In the genomic region with DNA sequence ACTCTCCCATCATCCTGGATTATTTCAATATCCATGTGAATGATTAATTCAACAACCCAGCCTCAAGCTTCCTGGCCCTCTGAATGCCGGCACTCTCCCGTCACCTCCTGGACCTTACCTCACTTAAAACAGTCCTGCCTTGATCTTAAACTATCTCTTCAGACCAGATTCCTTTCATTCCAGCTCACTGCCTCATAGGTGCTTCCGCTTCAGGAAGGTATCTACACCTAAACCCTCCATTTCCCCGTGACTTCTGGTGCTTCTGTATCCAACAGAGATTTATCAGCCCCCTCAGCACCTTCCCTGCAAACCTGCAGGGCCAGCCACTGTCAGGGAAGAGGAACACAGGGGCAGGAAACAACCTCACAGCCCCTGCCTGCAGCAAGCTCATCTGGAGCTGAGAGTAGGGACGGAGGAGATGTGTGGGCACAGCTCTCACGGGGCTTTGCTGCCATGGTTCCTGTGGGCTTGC, we compare ENCODE assay signal across 13 cellular contexts.
DNase-seq lines count a peak whose midpoint lies in the region; ATAC-seq lines count a peak whose summit lies in the region.
"Had no signal": no experiment of that assay in that cellular context is flagged by ENCODE, and none has a peak within 500 bp of the region (broad histone marks: within the 10 kb centered on the region; RNA-seq: fewer than 3 reads in every experiment).

No MANE protein-coding gene starts in this region.

- 42% methylated on average over 6 of the region's 6 CpGs for WGBS in mesenchymal stem cell

- H2BK15ac ChIP-seq in mesenchymal stem cell (ENCODE audit: low read depth, poor library complexity, severe bottlenecking), result no peak overlapping the region

- H2AFZ ChIP-seq in mesenchymal stem cell (ENCODE audit: low read depth, low read length), result no peak overlapping the region

- H3K36me3 ChIP-seq in mesenchymal stem cell (ENCODE audit: control insufficient read depth in 1 of 2, insufficient read depth in 2 of 2, low read depth in 1 of 2, low read length in 2 of 2), result no peaks in the 10 kb centered on the region
- H3K36me3 ChIP-seq: ovary had no signal

- ATAC-seq in HG02938 (IDR thresholded peaks at IDR 0.05; ENCODE audit: unreplicated experiment), result no peak

- H3K18ac ChIP-seq in mesenchymal stem cell (ENCODE audit: low read depth in 1 of 2, low read length in 2 of 2), result peak overlapping the region in 1 of 2 experiments; percentile 4

- peaks cover 0 to 19% of the 10 kb centered on the region in 2 experiments for H3K27me3 ChIP-seq in mesenchymal stem cell (ENCODE audit: control insufficient read depth in 1 of 2, insufficient read depth in 1 of 2, low read length in 2 of 2)
- H3K27me3 ChIP-seq: ovary had no signal

- peak overlapping the region; percentile 52 for H4K91ac ChIP-seq in mesenchymal stem cell (ENCODE audit: low read length)

- H3K4me3 ChIP-seq in mesenchymal stem cell (ENCODE audit: insufficient read depth in 1 of 2, low read depth in 1 of 2, low read length in 2 of 2), result no peak overlapping the region
- H3K4me3 ChIP-seq: ovary had no signal

- peak overlapping the region; percentile 65 for H4K8ac ChIP-seq in mesenchymal stem cell (ENCODE audit: low read length)

- H3K23ac ChIP-seq in mesenchymal stem cell (ENCODE audit: low read length in 2 of 2), result no peak overlapping the region

- H3K4me1 ChIP-seq in mesenchymal stem cell (ENCODE audit: control insufficient read depth, insufficient read depth, low read depth, low read length), result peaks cover 29% of the 10 kb centered on the region

- peak; percentile 70 for DNase-seq in Caki2 (ENCODE audit: low read depth)
- peak; percentile 85 for DNase-seq in NCI-H226
- DNase-seq in epithelial cell of prostate (ENCODE audit: low read depth, low spot score), result no peak
- no peak for DNase-seq in mesenchymal stem cell
- DNase-seq in RKO (ENCODE audit: low spot score), result no peak
- no peak for DNase-seq in NCI-H748 treated with DMSO at 0.1 percent for 48 hours (lab: John Stamatoyannopoulos, UW)
- DNase-seq in hypothalamus (lab: John Stamatoyannopoulos, UW), result no peak
- DNase-seq: activated naive CD4-positive, alpha-beta T cell treated with anti-CD3 and anti-CD28 coated beads for 36 hours; NCI-H2081 treated with DMSO at 0.1 percent for 48 hours; NK-92 treated with Interleukin-12 subunit alpha and Interleukin-12 subunit beta, amount 100 ng/mL, for 24 hours; ovary; stimulated activated CD4-positive, alpha-beta T cell treated with anti-CD3 and anti-CD28 coated beads, Interleukin-12 subunit alpha, Interleukin-12 subunit beta, amount 100 ng/mL, for 4 hours had no signal

- H3K14ac ChIP-seq in mesenchymal stem cell (ENCODE audit: low read length in 2 of 2), result peak overlapping the region in 1 of 2 experiments; percentile 5

- no peak overlapping the region for H2AK5ac ChIP-seq in mesenchymal stem cell (ENCODE audit: low read length, severe bottlenecking)

- peak overlapping the region; percentile 87 for H2BK5ac ChIP-seq in mesenchymal stem cell (ENCODE audit: low read depth, low read length, poor library complexity, severe bottlenecking)

- no peaks in the 10 kb centered on the region for H3K9me3 ChIP-seq in mesenchymal stem cell (ENCODE audit: control insufficient read depth, low read length)
- H3K9me3 ChIP-seq: ovary had no signal

- no peaks in the 10 kb centered on the region for H3K79me1 ChIP-seq in mesenchymal stem cell (replicated peaks; ENCODE audit: low read length, poor library complexity, severe bottlenecking)

- H2BK120ac ChIP-seq in mesenchymal stem cell (ENCODE audit: low read depth, low read length), result peak overlapping the region; percentile 1

- H3K9ac ChIP-seq in mesenchymal stem cell (ENCODE audit: low read length), result no peak overlapping the region

- peak overlapping the region in 1 of 2 experiments; percentile 5 for H3K4ac ChIP-seq in mesenchymal stem cell (ENCODE audit: low read depth in 1 of 2, low read length in 2 of 2)

- in situ Hi-C loops in Caki2 (cut with HindIII; ENCODE audit: low pct_unique_long_range_greater_than_20kb, low sequenced_read_pairs), result no loop called here

- H2BK12ac ChIP-seq in mesenchymal stem cell (ENCODE audit: low read length in 2 of 2), result peak overlapping the region; percentile 34 to 70

- H3K4me2 ChIP-seq in mesenchymal stem cell (ENCODE audit: low read length, poor library complexity, severe bottlenecking), result peak overlapping the region; percentile 44

- H3K27ac ChIP-seq in epithelial cell of prostate (peak overlapping the region; percentile 94), mesenchymal stem cell (ENCODE audit: low read length, poor library complexity, severe bottlenecking) (peak overlapping the region; percentile 89)
- H3K27ac ChIP-seq: ovary had no signal

Comparison
In these comparisons a context has a peak if more than half of its experiments do, and no peak if none do; other contexts are left out.
1. DNase-seq: peak in Caki2 (single experiment) and NCI-H226 (single experiment); none in epithelial cell of prostate (single experiment), mesenchymal stem cell (single experiment), RKO (single experiment), NCI-H748 treated with DMSO at 0.1 percent for 48 hours (single experiment) and hypothalamus (0 of 51).